19 cellular contexts compared by ENCODE assay signal in genomic region chr7:40305229-40305628, GRCh38.
"Had no signal": no experiment of that assay in that cellular context is flagged by ENCODE, and none has a peak within 500 bp of the region (broad histone marks: within the 10 kb centered on the region; RNA-seq: fewer than 3 reads in every experiment).

No MANE protein-coding gene starts in this region.

- H3K27ac ChIP-seq: breast epithelium, coronary artery, heart right ventricle, left ventricle myocardium inferior, thoracic aorta, upper lobe of right lung had no signal

- ATAC-seq: activated CD8-positive, alpha-beta T cell treated with anti-CD3 and anti-CD28 coated beads, Interleukin-2, amount 10 ng/mL, durations not matched to agents 7 days and 5 days; activated naive CD4-positive, alpha-beta T cell treated with anti-CD3 and anti-CD28 coated beads, Interleukin-2, amount 50 U/mL, for 72 hours; heart right ventricle; sciatic nerve; upper lobe of right lung had no signal

- H3K36me3 Mint-ChIP-seq: activated naive CD4-positive, alpha-beta T cell treated with anti-CD3 and anti-CD28 coated beads, Interleukin-2, amount 50 U/mL, for 72 hours had no signal

- H3K4me1 Mint-ChIP-seq: central memory CD8-positive, alpha-beta T cell had no signal

- H3K9me3 Mint-ChIP-seq: activated naive CD4-positive, alpha-beta T cell treated with anti-CD3 and anti-CD28 coated beads, Interleukin-2, amount 50 U/mL, for 72 hours; central memory CD8-positive, alpha-beta T cell; nephron progenitor cell had no signal

- H3K27ac Mint-ChIP-seq: activated CD8-positive, alpha-beta T cell treated with anti-CD3 and anti-CD28 coated beads, Interleukin-2, amount 10 ng/mL, durations not matched to agents 7 days and 5 days; activated naive CD4-positive, alpha-beta T cell treated with anti-CD3 and anti-CD28 coated beads, Interleukin-2, amount 50 U/mL, for 72 hours; nephron progenitor cell had no signal

- H3K9me3 ChIP-seq: breast epithelium, heart right ventricle, left ventricle myocardium inferior, thoracic aorta, upper lobe of right lung had no signal

- DNase-seq: activated CD4-positive, alpha-beta T cell treated with anti-CD3 and anti-CD28 coated beads for 1 hour; activated CD4-positive, alpha-beta T cell treated with anti-CD3 and anti-CD28 coated beads, Interleukin-2, amount 50 U/mL, for 1 hour; activated CD8-positive, alpha-beta T cell treated with anti-CD3 and anti-CD28 coated beads, Interleukin-2, amount 10 ng/mL, durations not matched to agents 7 days and 5 days; activated T-cell treated with anti-CD3 and anti-CD28 coated beads, Interleukin-2, amount 50 U/mL, for 1 hour; aorta; heart right ventricle; islet precursor cell; left ventricle myocardium inferior; nephron progenitor cell; stimulated activated CD4-positive, alpha-beta T cell treated with anti-CD3 and anti-CD28 coated beads, Interleukin-4, amount 100 ng/mL, for 24 hours; stimulated activated naive CD4-positive, alpha-beta T cell treated with Interleukin-2 at 50 U/mL for 16 hours; T-helper 9 cell; upper lobe of right lung had no signal

- H3K4me1 ChIP-seq: breast epithelium, heart right ventricle, left ventricle myocardium inferior, upper lobe of right lung had no signal

- H3K4me3 ChIP-seq: breast epithelium, coronary artery, heart right ventricle, left ventricle myocardium inferior, thoracic aorta, upper lobe of right lung had no signal

- H3K36me3 ChIP-seq: breast epithelium, heart right ventricle, left ventricle myocardium inferior, thoracic aorta, upper lobe of right lung had no signal

- H3K27me3 Mint-ChIP-seq: central memory CD8-positive, alpha-beta T cell had no signal

- H3K4me3 Mint-ChIP-seq: activated CD8-positive, alpha-beta T cell treated with anti-CD3 and anti-CD28 coated beads, Interleukin-2, amount 10 ng/mL, durations not matched to agents 7 days and 5 days; central memory CD8-positive, alpha-beta T cell; nephron progenitor cell had no signal

- H3K27me3 ChIP-seq: breast epithelium, heart right ventricle, upper lobe of right lung had no signal
